In genomic region chr5:144142030-144142825, GRCh38 we compare ENCODE assay signal across 8 cellular contexts. TPM values are rescaled to one million over a fixed set of nuclear protein-coding genes. Genes with fewer than 3 reads are reported as not detected.
DNase-seq lines count a peak whose midpoint lies in the region; ATAC-seq, FAIRE-seq and TF ChIP-seq lines count a peak whose summit lies in the region.

No MANE protein-coding gene starts in this region.

- no peaks in the 10 kb centered on the region for H3K36me3 ChIP-seq in endodermal cell (ENCODE audit: control insufficient read depth, insufficient read depth, low read length)
- no peaks in the 10 kb centered on the region for H3K36me3 ChIP-seq in naive thymus-derived CD4-positive, alpha-beta T cell (ENCODE audit: control insufficient read depth in 2 of 3, insufficient read depth in 3 of 3, low read length in 3 of 3)

- POLR2A ChIA-PET in naive thymus-derived CD4-positive, alpha-beta T cell (lab: Charles Lee), result no interaction called here

- H3K9ac ChIP-seq in endodermal cell (ENCODE audit: extremely low read depth, low read length, poor library complexity, severe bottlenecking), result no peak overlapping the region

- FAIRE-seq in RCC 7860 (lab: Jason Lieb, UNC), result no peak

- H3K36me3 Mint-ChIP-seq in activated T-cell treated with anti-CD3 and anti-CD28 coated beads, Interleukin-2, amount 50 U/mL, for 4 hours (ENCODE audit: insufficient read depth), result no peaks in the 10 kb centered on the region
- H3K36me3 Mint-ChIP-seq in activated T-cell treated with anti-CD3 and anti-CD28 coated beads, Interleukin-2, amount 50 U/mL, for 24 hours (ENCODE audit: low read depth), result no peaks in the 10 kb centered on the region
- no peaks in the 10 kb centered on the region for H3K36me3 Mint-ChIP-seq in endodermal cell (ENCODE audit: low read depth)
- no peaks in the 10 kb centered on the region for H3K36me3 Mint-ChIP-seq in naive thymus-derived CD4-positive, alpha-beta T cell

- intact Hi-C loops in naive thymus-derived CD4-positive, alpha-beta T cell (cut with micrococcal nuclease), result loop anchor here in 1 of 2 donors (1.0 kb wide), 1 partner anchor 50 kb away; no protein-coding TSS in a partner anchor

- ATAC-seq in activated T-cell treated with anti-CD3 and anti-CD28 coated beads, Interleukin-2, amount 50 U/mL, for 4 hours, result peak; percentile 67 to 82
- ATAC-seq in GM21723 (IDR thresholded peaks at IDR 0.05; ENCODE audit: unreplicated experiment), result peak; percentile 98
- peak; percentile 88 for ATAC-seq in naive thymus-derived CD4-positive, alpha-beta T cell

- H3K4me3 ChIP-seq in endodermal cell (ENCODE audit: low read length), result no peak overlapping the region
- no peak overlapping the region for H3K4me3 ChIP-seq in naive thymus-derived CD4-positive, alpha-beta T cell (ENCODE audit: low read length)

- peaks cover 9% of the 10 kb centered on the region for H3K4me1 Mint-ChIP-seq in activated T-cell treated with anti-CD3 and anti-CD28 coated beads, Interleukin-2, amount 50 U/mL, for 4 hours (ENCODE audit: low read depth)
- peaks cover 3% of the 10 kb centered on the region for H3K4me1 Mint-ChIP-seq in activated T-cell treated with anti-CD3 and anti-CD28 coated beads, Interleukin-2, amount 50 U/mL, for 24 hours (ENCODE audit: low read depth)
- H3K4me1 Mint-ChIP-seq in endodermal cell, result peaks cover 12% of the 10 kb centered on the region
- H3K4me1 Mint-ChIP-seq in naive thymus-derived CD4-positive, alpha-beta T cell, result peaks cover 0 to 8% (median 0%) of the 10 kb centered on the region in 7 donors

- H3K4me1 ChIP-seq in endodermal cell (ENCODE audit: control insufficient read depth, insufficient read depth, low read length), result peaks cover 6% of the 10 kb centered on the region
- no peaks in the 10 kb centered on the region for H3K4me1 ChIP-seq in naive thymus-derived CD4-positive, alpha-beta T cell (ENCODE audit: control insufficient read depth in 2 of 2, insufficient read depth in 2 of 2, low read length in 2 of 2)

- CTCF ChIA-PET in naive thymus-derived CD4-positive, alpha-beta T cell (lab: Charles Lee), result interaction anchor here (1.1 to 1.9 kb wide), 3 partner anchors 10 to 317 kb away, joined by 3 to 8 read pairs (median 3); partner anchors contain the start of genes KCTD16 and YIPF5

- H3K27ac Mint-ChIP-seq in activated T-cell treated with anti-CD3 and anti-CD28 coated beads, Interleukin-2, amount 50 U/mL, for 24 hours, result no peak overlapping the region
- no peak overlapping the region for H3K27ac Mint-ChIP-seq in endodermal cell
- no peak overlapping the region for H3K27ac Mint-ChIP-seq in naive thymus-derived CD4-positive, alpha-beta T cell

- 61 to 62% methylated on average over 2 to 3 of the region's 3 CpGs for WGBS in endodermal cell (ENCODE audit: insufficient coverage in 1 of 2, insufficient read length in 1 of 2), 2 experiments

- H3K27ac ChIP-seq in endodermal cell (ENCODE audit: low read depth, low read length), result no peak overlapping the region
- no peak overlapping the region for H3K27ac ChIP-seq in naive thymus-derived CD4-positive, alpha-beta T cell (ENCODE audit: low read depth, low read length)

- TF ChIP-seq CTCF in endodermal cell (conservative IDR thresholded peaks at IDR 0.05), result peak; percentile 91

- H3K4me3 Mint-ChIP-seq in activated T-cell treated with anti-CD3 and anti-CD28 coated beads, Interleukin-2, amount 50 U/mL, for 4 hours, result no peak overlapping the region
- H3K4me3 Mint-ChIP-seq in activated T-cell treated with anti-CD3 and anti-CD28 coated beads, Interleukin-2, amount 50 U/mL, for 24 hours, result no peak overlapping the region
- H3K4me3 Mint-ChIP-seq in endodermal cell, result no peak overlapping the region
- H3K4me3 Mint-ChIP-seq in naive thymus-derived CD4-positive, alpha-beta T cell, result peak overlapping the region in 2 of 10 donors; percentile 3 to 47

- H3K27me3 Mint-ChIP-seq in activated T-cell treated with anti-CD3 and anti-CD28 coated beads, Interleukin-2, amount 50 U/mL, for 4 hours (ENCODE audit: low read depth), result peaks cover 8% of the 10 kb centered on the region
- H3K27me3 Mint-ChIP-seq in activated T-cell treated with anti-CD3 and anti-CD28 coated beads, Interleukin-2, amount 50 U/mL, for 24 hours, result peaks cover 11% of the 10 kb centered on the region
- H3K27me3 Mint-ChIP-seq in endodermal cell (ENCODE audit: insufficient read depth), result no peaks in the 10 kb centered on the region
- peaks cover 0 to 24% (median 16%) of the 10 kb centered on the region in 5 donors for H3K27me3 Mint-ChIP-seq in naive thymus-derived CD4-positive, alpha-beta T cell

- no peak for DNase-seq in activated T-cell treated with anti-CD3 and anti-CD28 coated beads, Interleukin-2, amount 50 U/mL, for 4 hours
- no peak for DNase-seq in activated T-cell treated with anti-CD3 and anti-CD28 coated beads, Interleukin-2, amount 50 U/mL, for 24 hours
- DNase-seq in HT1080 (ENCODE audit: low read depth) (peak; percentile 53), RCC 7860 (ENCODE audit: low spot score) (peak; percentile 45), endodermal cell (peak; percentile 53)
- DNase-seq in naive thymus-derived CD4-positive, alpha-beta T cell, result peak in 5 of 9 donors; percentile 13 to 32 (median 23)
- DNase-seq in stimulated activated CD4-positive, alpha-beta T cell treated with anti-CD3 and anti-CD28 coated beads, Interleukin-15, amount 100 ng/mL, for 24 hours, result no peak

- no peaks in the 10 kb centered on the region for H3K27me3 ChIP-seq in endodermal cell (ENCODE audit: control insufficient read depth, insufficient read depth, low read length, poor library complexity, severe bottlenecking)
- no peaks in the 10 kb centered on the region for H3K27me3 ChIP-seq in naive thymus-derived CD4-positive, alpha-beta T cell (ENCODE audit: control insufficient read depth in 2 of 2, insufficient read depth in 2 of 2, low read length in 2 of 2)

- H3K9me3 Mint-ChIP-seq in activated T-cell treated with anti-CD3 and anti-CD28 coated beads, Interleukin-2, amount 50 U/mL, for 4 hours, result no peaks in the 10 kb centered on the region
- H3K9me3 Mint-ChIP-seq in activated T-cell treated with anti-CD3 and anti-CD28 coated beads, Interleukin-2, amount 50 U/mL, for 24 hours, result no peaks in the 10 kb centered on the region
- H3K9me3 Mint-ChIP-seq in endodermal cell, result no peaks in the 10 kb centered on the region
- H3K9me3 Mint-ChIP-seq in naive thymus-derived CD4-positive, alpha-beta T cell, result no peaks in the 10 kb centered on the region

- no peaks in the 10 kb centered on the region for H3K9me3 ChIP-seq in endodermal cell (ENCODE audit: control insufficient read depth, low read length)
- no peaks in the 10 kb centered on the region for H3K9me3 ChIP-seq in naive thymus-derived CD4-positive, alpha-beta T cell (ENCODE audit: control insufficient read depth in 2 of 3, low read length in 3 of 3)

RNA-seq across cellular contexts. Expression of gene YIPF5, which starts 28.2 kb away (rescaled TPM):
- total RNA-seq in activated T-cell treated with anti-CD3 and anti-CD28 coated beads, Interleukin-2, amount 50 U/mL, for 4 hours, result 10 to 100 TPM; 27.2 to 32.2 (median 30.8) TPM
- 28.9 and 43.0 TPM in 2 replicates for total RNA-seq in HT1080 (2014; rRNA removed; shearing (Covaris generic))
- polyA plus RNA-seq in HT1080 (2015; cell fraction: cytosol; rRNA removed), result 39.3 and 43.4 TPM in 2 replicates
- polyA plus RNA-seq in HT1080 (2015; cell fraction: nucleus; rRNA removed), result 51.6 and 53.2 TPM in 2 replicates
- total RNA-seq in endodermal cell, result 10 to 100 TPM; 46.8 to 54.0 TPM
- 47.8 TPM for polyA plus RNA-seq in endodermal cell (2013, experiment 1 of 2)
- 42.1 TPM for polyA plus RNA-seq in endodermal cell (2013, experiment 2 of 2)
- 10 to 100 TPM; 27.0 to 49.2 (median 38.6) TPM for total RNA-seq in naive thymus-derived CD4-positive, alpha-beta T cell
- polyA plus RNA-seq in naive thymus-derived CD4-positive, alpha-beta T cell, result 10 to 100 TPM; 49.7 to 62.9 TPM

RNA-seq across cellular contexts. Expression of gene KCTD16, which starts 28.4 kb away (rescaled TPM):
- not detected for total RNA-seq in activated T-cell treated with anti-CD3 and anti-CD28 coated beads, Interleukin-2, amount 50 U/mL, for 4 hours
- total RNA-seq in HT1080 (2014; rRNA removed; shearing (Covaris generic)), result 0.03 TPM in 1 of 2 replicates, not detected in the other
- polyA plus RNA-seq in HT1080 (2015; cell fraction: cytosol; rRNA removed), result 0.20 and 0.33 TPM in 2 replicates
- polyA plus RNA-seq in HT1080 (2015; cell fraction: nucleus; rRNA removed), result 0.63 and 0.81 TPM in 2 replicates
- under 1 TPM; 0.29 to 0.44 TPM for total RNA-seq in endodermal cell
- 1.1 TPM for polyA plus RNA-seq in endodermal cell (2013, experiment 1 of 2)
- 0.83 TPM for polyA plus RNA-seq in endodermal cell (2013, experiment 2 of 2)
- total RNA-seq in naive thymus-derived CD4-positive, alpha-beta T cell, result under 1 TPM in 2 of 5 experiments, not detected in 3; 0.07 to 0.22 TPM
- under 1 TPM in 1 of 2 donors, not detected in 1; 0.13 TPM for polyA plus RNA-seq in naive thymus-derived CD4-positive, alpha-beta T cell

Comparison
In these comparisons a context has a peak if more than half of its experiments do, and no peak if none do; other contexts are left out.
1. DNase-seq: peak in HT1080 (single experiment), RCC 7860 (single experiment), endodermal cell (single experiment) and naive thymus-derived CD4-positive, alpha-beta T cell (5 of 9); none in activated T-cell treated with anti-CD3 and anti-CD28 coated beads, Interleukin-2, amount 50 U/mL, for 4 hours (single experiment), activated T-cell treated with anti-CD3 and anti-CD28 coated beads, Interleukin-2, amount 50 U/mL, for 24 hours (single experiment) and stimulated activated CD4-positive, alpha-beta T cell treated with anti-CD3 and anti-CD28 coated beads, Interleukin-15, amount 100 ng/mL, for 24 hours (single experiment).
2. Peak in every context shown above with its lines, with median percentiles within 50 percentile points of each other: ATAC-seq.